ENCODE assay signal across 8 cellular contexts in genomic region chr19:2015611-2015950, GRCh38. TPM values are rescaled to one million over a fixed set of nuclear protein-coding genes. Genes with fewer than 3 reads are reported as not detected.
DNase-seq lines count a peak whose midpoint lies in the region; ATAC-seq, FAIRE-seq and TF ChIP-seq lines count a peak whose summit lies in the region.

Gene BTBD2 (minus strand): TSS chr19:2015714. CDS start chr19:2015703, 11 bp downstream.

- H3K79me2 ChIP-seq in H1 (ENCODE audit: control insufficient read depth in 1 of 2, insufficient read depth in 2 of 2, low read length in 2 of 2) (no peaks in the 10 kb centered on the region; a peak in 1 of 4 replicates), mesendoderm (ENCODE audit: control insufficient read depth, insufficient read depth, low read length) (no peaks in the 10 kb centered on the region)

- H3K4me3 ChIP-seq in GM08714 (ENCODE audit: low read length) (peak within 1 kb of the TSS; percentile 68), H1 (ENCODE audit: extremely low read depth in 1 of 4, insufficient read depth in 2 of 4, low read depth in 3 of 4, low read length in 4 of 4) (peak within 1 kb of the TSS; percentile 49 to 79 (median 62)), mesendoderm (ENCODE audit: low read length) (peak within 1 kb of the TSS; percentile 42)

- H2BK12ac ChIP-seq in H1 (ENCODE audit: low read depth, low read length): no peak within 1 kb of the TSS; the same call in 1 of the 2 replicates

- H3K27me3 Mint-ChIP-seq in activated CD4-positive, alpha-beta memory T cell treated with anti-CD3 and anti-CD28 coated beads, Interleukin-2, amount 10 ng/mL, durations not matched to agents 7 days and 5 days: no peaks in the 10 kb centered on the region

- H3K4me3 Mint-ChIP-seq in activated CD4-positive, alpha-beta memory T cell treated with anti-CD3 and anti-CD28 coated beads, Interleukin-2, amount 10 ng/mL, durations not matched to agents 7 days and 5 days: peak within 1 kb of the TSS; percentile 63

- no peak within 1 kb of the TSS for H3K23ac ChIP-seq in H1 (ENCODE audit: insufficient read length)
- H3K23ac ChIP-seq in mesendoderm (ENCODE audit: low read length): peak within 1 kb of the TSS; percentile 89

- peak within 1 kb of the TSS; percentile 71; the same call in 1 of the 2 replicates for H2BK5ac ChIP-seq in H1 (ENCODE audit: low read depth, low read length)
- no peak within 1 kb of the TSS for H2BK5ac ChIP-seq in mesendoderm (ENCODE audit: low read length)

- ATAC-seq in HG02884 (IDR thresholded peaks at IDR 0.05; ENCODE audit: unreplicated experiment) (no peak), HG03432 (IDR thresholded peaks at IDR 0.05; ENCODE audit: unreplicated experiment) (no peak)

- H4K8ac ChIP-seq in H1 (ENCODE audit: extremely low read depth, insufficient read depth, low read length) (peak within 1 kb of the TSS; percentile 79), mesendoderm (ENCODE audit: low read depth, low read length) (no peak within 1 kb of the TSS)

- H3K4me2 ChIP-seq in H1 (ENCODE audit: insufficient read depth in 1 of 2, low read depth in 2 of 2, low read length in 2 of 2): peak within 1 kb of the TSS; percentile 80 to 85
- H3K4me2 ChIP-seq in mesendoderm (ENCODE audit: low read length): peak within 1 kb of the TSS; percentile 87

- H3K36me3 ChIP-seq in H1 (ENCODE audit: control insufficient read depth in 2 of 4, insufficient read depth in 4 of 4, low read length in 3 of 4) (no peaks in the 10 kb centered on the region; a peak in 1 of 8 replicates), mesendoderm (ENCODE audit: control insufficient read depth, insufficient read depth, low read length) (no peaks in the 10 kb centered on the region)

- peaks cover 12% of the 10 kb centered on the region for H3K36me3 Mint-ChIP-seq in activated CD4-positive, alpha-beta memory T cell treated with anti-CD3 and anti-CD28 coated beads, Interleukin-2, amount 10 ng/mL, durations not matched to agents 7 days and 5 days (ENCODE audit: low read depth)

- POLR2A ChIA-PET in activated CD4-positive, alpha-beta memory T cell treated with anti-CD3 and anti-CD28 coated beads, Interleukin-2, amount 10 ng/mL, durations not matched to agents 7 days and 5 days (lab: Charles Lee): no interaction called here
- POLR2A ChIA-PET in H1 (lab: Charles Lee; ENCODE audit: partially characterized antibody): interaction anchor here (1.8 to 2.0 kb wide), 2 partner anchors 10 to 45 kb away, joined by 5 to 9 read pairs; no protein-coding TSS in a partner anchor

- peak within 1 kb of the TSS; percentile 85 for H4K91ac ChIP-seq in H1 (replicated peaks; ENCODE audit: insufficient read length, low read length)

- H4K5ac ChIP-seq in H1 (ENCODE audit: insufficient read length, low read depth, low read length): no peak within 1 kb of the TSS
- no peak within 1 kb of the TSS for H4K5ac ChIP-seq in mesendoderm (ENCODE audit: low read length)

- peaks cover 8 to 14% of the 10 kb centered on the region in 2 experiments for H4K20me1 ChIP-seq in H1 (replicated peaks in 1 of 2; ENCODE audit: control insufficient read depth in 1 of 2, insufficient read depth in 2 of 2, low read length in 2 of 2)

- H3K18ac ChIP-seq in H1 (ENCODE audit: extremely low read depth, low read length): no peak within 1 kb of the TSS; the same call in none of the 2 replicates
- peak within 1 kb of the TSS; percentile 85 for H3K18ac ChIP-seq in mesendoderm (ENCODE audit: low read length)

- H2AK5ac ChIP-seq in H1 (ENCODE audit: low read depth, low read length): no peak within 1 kb of the TSS
- H2AK5ac ChIP-seq in mesendoderm (ENCODE audit: low read length): peak within 1 kb of the TSS; percentile 45

- no peaks in the 10 kb centered on the region for H3K27me3 ChIP-seq in H1 (replicated peaks in 1 of 4; ENCODE audit: control insufficient read depth in 3 of 4, extremely low read depth in 1 of 4, insufficient read depth in 3 of 4, low read length in 3 of 4)
- H3K27me3 ChIP-seq in mesendoderm (ENCODE audit: insufficient read depth, low read length, poor library complexity): no peaks in the 10 kb centered on the region

- no peak within 1 kb of the TSS for H3K4ac ChIP-seq in H1 (replicated peaks; ENCODE audit: insufficient read length, low read depth, low read length)
- H3K4ac ChIP-seq in mesendoderm (ENCODE audit: low read depth, low read length): peak within 1 kb of the TSS; percentile 85

- CTCF ChIA-PET in activated CD4-positive, alpha-beta memory T cell treated with anti-CD3 and anti-CD28 coated beads, Interleukin-2, amount 10 ng/mL, durations not matched to agents 7 days and 5 days (lab: Charles Lee): interaction anchor here (1.0 to 1.5 kb wide), 2 partner anchors 54 to 86 kb away, joined by 3 read pairs; no protein-coding TSS in a partner anchor
- CTCF ChIA-PET in H1 (lab: Charles Lee; ENCODE audit: partially characterized antibody): no interaction called here

- H3K9ac ChIP-seq in H1 (replicated peaks in 1 of 4; ENCODE audit: extremely low read depth in 1 of 4, low read depth in 3 of 4, low read length in 3 of 4) (peak within 1 kb of the TSS; percentile 49 to 85 (median 78); a peak in 6 of 7 replicates), mesendoderm (ENCODE audit: low read length) (peak within 1 kb of the TSS; percentile 73)

- no peak within 1 kb of the TSS for H3K56ac ChIP-seq in H1 (replicated peaks; ENCODE audit: insufficient read length, low read depth, low read length)
- peak within 1 kb of the TSS; percentile 90 for H3K56ac ChIP-seq in mesendoderm (ENCODE audit: low read length)

- H3K27ac Mint-ChIP-seq in activated CD4-positive, alpha-beta memory T cell treated with anti-CD3 and anti-CD28 coated beads, Interleukin-2, amount 10 ng/mL, durations not matched to agents 7 days and 5 days: no peak within 1 kb of the TSS

- no peak within 1 kb of the TSS for H2AFZ ChIP-seq in H1 (ENCODE audit: low read length)

- no peak within 1 kb of the TSS for H2BK15ac ChIP-seq in H1 (ENCODE audit: low read length)
- H2BK15ac ChIP-seq in mesendoderm (replicated peaks; ENCODE audit: low read depth): no peak within 1 kb of the TSS

- no peak for TF ChIP-seq CTCF in H1 (IDR thresholded peaks at IDR 0.05; ENCODE audit: control extremely low read depth in 1 of 3, insufficient read depth in 1 of 3, low read depth in 1 of 3, low read length in 3 of 3)

- no peak for TF ChIP-seq RAD21 in H1 (IDR thresholded peaks at IDR 0.05 in 1 of 2, conservative IDR thresholded peaks at IDR 0.05 in 1 of 2; ENCODE audit: low read depth in 2 of 2, low read length in 2 of 2)

- DNase-seq in NCI-H1092 treated with DMSO at 0.1 percent for 48 hours (lab: John Stamatoyannopoulos, UW) (peak; percentile 30), H1 (ENCODE audit: low read depth in 1 of 2, low spot score in 2 of 2) (no peak), mesendoderm (peak; percentile 71)
- peak; percentile 61 for DNase-seq in activated CD4-positive, alpha-beta memory T cell treated with anti-CD3 and anti-CD28 coated beads, Interleukin-2, amount 10 ng/mL, durations not matched to agents 7 days and 5 days
- peak; percentile 73 for DNase-seq in stimulated activated CD8-positive, alpha-beta memory T cell treated with anti-CD3 and anti-CD28 coated beads, Interleukin-4, amount 100 ng/mL, for 48 hours

- WGBS in H1 (ENCODE audit: extremely low coverage in 1 of 2, insufficient coverage in 1 of 2, insufficient read length in 1 of 2, insufficient replicate concordance in 2 of 2, low coverage in 1 of 2, low lambda C conversion rate in 2 of 2, missing lambda C conversion rate in 1 of 2), 2 experiments: 0% methylated on average over 1 of the region's 19 CpGs; no CpG with 5 or more reads in 1 of the 2 experiments
- WGBS in mesendoderm (ENCODE audit: extremely low coverage, insufficient coverage, low lambda C conversion rate): no CpG with 5 or more reads among the region's 19 CpGs

- no peak within 1 kb of the TSS for H3K14ac ChIP-seq in H1 (ENCODE audit: insufficient read length)

- TF ChIP-seq POLR2A in H1 (IDR thresholded peaks at IDR 0.05; ENCODE audit: control extremely low read depth in 1 of 2, low read depth in 2 of 2, low read length in 2 of 2): no peak

- peaks cover 15% of the 10 kb centered on the region for H3K4me1 Mint-ChIP-seq in activated CD4-positive, alpha-beta memory T cell treated with anti-CD3 and anti-CD28 coated beads, Interleukin-2, amount 10 ng/mL, durations not matched to agents 7 days and 5 days

- no peak for FAIRE-seq in H1 (lab: Jason Lieb, UNC)

- H3K79me1 ChIP-seq in H1 (ENCODE audit: low read depth, low read length) (peaks cover 4% of the 10 kb centered on the region; the same call in 1 of the 2 replicates), mesendoderm (ENCODE audit: low read length) (no peaks in the 10 kb centered on the region)

- peaks cover 7% of the 10 kb centered on the region; the same call in 1 of the 2 replicates for H3K23me2 ChIP-seq in H1 (ENCODE audit: low read depth, low read length)

- H3K27ac ChIP-seq in H1 (ENCODE audit: low read depth, low read length) (no peak within 1 kb of the TSS), mesendoderm (ENCODE audit: low read depth, low read length) (no peak within 1 kb of the TSS)

- H3K9me3 ChIP-seq in H1 (ENCODE audit: insufficient read depth in 2 of 2, low read depth in 1 of 2, low read length in 1 of 2): no peaks in the 10 kb centered on the region

- H2BK20ac ChIP-seq in H1 (ENCODE audit: low read length): no peak within 1 kb of the TSS

- H3K4me1 ChIP-seq in H1 (replicated peaks in 1 of 4; ENCODE audit: control insufficient read depth in 3 of 4, insufficient read depth in 4 of 4, low read length in 3 of 4) (peaks cover 0 to 15% (median 4%) of the 10 kb centered on the region in 4 experiments; a peak in 5 of 7 replicates), mesendoderm (ENCODE audit: control insufficient read depth, low read depth, low read length) (no peaks in the 10 kb centered on the region)

- no peaks in the 10 kb centered on the region for H3K9me3 Mint-ChIP-seq in activated CD4-positive, alpha-beta memory T cell treated with anti-CD3 and anti-CD28 coated beads, Interleukin-2, amount 10 ng/mL, durations not matched to agents 7 days and 5 days

- TF ChIP-seq EP300 in H1 (IDR thresholded peaks at IDR 0.05; ENCODE audit: borderline replicate concordance in 1 of 2, low read depth in 2 of 2, low read length in 2 of 2): no peak

- H2BK120ac ChIP-seq in H1 (replicated peaks; ENCODE audit: low read depth, low read length) (no peak within 1 kb of the TSS), mesendoderm (ENCODE audit: low read depth, low read length) (no peak within 1 kb of the TSS)

RNA-seq across cellular contexts. Expression of gene BTBD2, which starts in this region (rescaled TPM):
- 10 to 100 TPM; 55.4 to 57.1 TPM for total RNA-seq in activated CD4-positive, alpha-beta memory T cell treated with anti-CD3 and anti-CD28 coated beads, Interleukin-2, amount 10 ng/mL, durations not matched to agents 7 days and 5 days
- total RNA-seq in H1 (2021; fragmentation: NEBNext Ultra II Directional; extraction: Animal tissue kit (Norgen Biotek cat#: 25700)): 92.3 and 95.3 TPM in 2 replicates
- polyA plus RNA-seq in H1 (2011; rRNA removed): 91.7 and 142 TPM in 2 replicates
- 63.4 TPM for polyA plus RNA-seq in H1 (2011; cell fraction: cytosol; rRNA removed)
- polyA plus RNA-seq in H1 (2011; cell fraction: nucleus; rRNA removed): 97.0 TPM
- polyA plus RNA-seq in H1 (2012, experiment 1 of 2): 66.1 to 117 TPM (median 109 TPM) in 4 replicates
- polyA plus RNA-seq in H1 (2012, experiment 2 of 2): 90.9 TPM
- polyA plus RNA-seq in H1 (2013, experiment 1 of 2): 59.3 TPM
- polyA plus RNA-seq in H1 (2013, experiment 2 of 2): 59.3 TPM
- polyA minus RNA-seq in H1 (2011; rRNA and poly(A)+ RNA removed): 28.7 and 37.4 TPM in 2 replicates
- polyA minus RNA-seq in H1 (2011; cell fraction: cytosol; rRNA and poly(A)+ RNA removed): 82.9 TPM
- polyA minus RNA-seq in H1 (2011; cell fraction: nucleus; rRNA and poly(A)+ RNA removed): 47.7 TPM
- polyA plus RNA-seq in mesendoderm (2013, experiment 1 of 2): 46.2 TPM
- 41.1 TPM for polyA plus RNA-seq in mesendoderm (2013, experiment 2 of 2)

Comparison
In these comparisons a context has a peak if more than half of its experiments do, and no peak if none do; other contexts are left out.
1. DNase-seq: peak in NCI-H1092 treated with DMSO at 0.1 percent for 48 hours (single experiment), activated CD4-positive, alpha-beta memory T cell treated with anti-CD3 and anti-CD28 coated beads, Interleukin-2, amount 10 ng/mL, durations not matched to agents 7 days and 5 days (single experiment), mesendoderm (single experiment) and stimulated activated CD8-positive, alpha-beta memory T cell treated with anti-CD3 and anti-CD28 coated beads, Interleukin-4, amount 100 ng/mL, for 48 hours (single experiment); none in H1 (0 of 2).
2. Peak in every context shown above with its lines, with median percentiles within 50 percentile points of each other: H3K4me3 ChIP-seq.